10 cellular contexts compared by ENCODE assay signal in genomic region chr5:57316798-57317327, GRCh38.
DNase-seq lines count a peak whose midpoint lies in the region; ATAC-seq and TF ChIP-seq lines count a peak whose summit lies in the region.
"Had no signal": no experiment of that assay in that cellular context is flagged by ENCODE, and none has a peak within 500 bp of the region (broad histone marks: within the 10 kb centered on the region; RNA-seq: fewer than 3 reads in every experiment).

No MANE protein-coding gene starts in this region.

- ATAC-seq in HG03460 (IDR thresholded peaks at IDR 0.05; ENCODE audit: unreplicated experiment) (peak; percentile 58), HG02973 (IDR thresholded peaks at IDR 0.05; ENCODE audit: unreplicated experiment) (no peak), GM18873 (IDR thresholded peaks at IDR 0.05; ENCODE audit: low FRiP score, unreplicated experiment) (no peak), GM19328 (IDR thresholded peaks at IDR 0.05; ENCODE audit: unreplicated experiment) (no peak)

- peak; percentile 93 for DNase-seq in Daoy (ENCODE audit: low read depth)
- peak; percentile 100 for DNase-seq in brain microvascular endothelial cell
- no peak for DNase-seq in COLO668 (lab: John Stamatoyannopoulos, UW; ENCODE audit: unreplicated experiment)
- DNase-seq: activated naive CD8-positive, alpha-beta T cell treated with anti-CD3 and anti-CD28 coated beads, Interleukin-2, amount 10 ng/mL, durations not matched to agents 7 days and 5 days had no signal

- TF ChIP-seq CTCF in brain microvascular endothelial cell (IDR thresholded peaks at IDR 0.05; ENCODE audit: low read depth, low read length, missing control alignments) = no peak

- no peaks in the 10 kb centered on the region for H3K27me3 ChIP-seq in brain microvascular endothelial cell (replicated peaks)
- H3K27me3 ChIP-seq in muscle layer of duodenum (ENCODE audit: low read depth, low read length) = no peaks in the 10 kb centered on the region

- H3K4me3 ChIP-seq in brain microvascular endothelial cell (ENCODE audit: low read depth, low read length) = no peak overlapping the region
- H3K4me3 ChIP-seq in muscle layer of duodenum (ENCODE audit: low read depth in 1 of 2, low read length in 2 of 2) = peak overlapping the region in 1 of 2 donors; percentile 10
- H3K4me3 ChIP-seq: skin epidermis had no signal

- H3K4me1 ChIP-seq in muscle layer of duodenum (ENCODE audit: control insufficient read depth in 1 of 2, insufficient read depth in 2 of 2, low read length in 2 of 2) = no peaks in the 10 kb centered on the region

- H3K36me3 ChIP-seq in brain microvascular endothelial cell (replicated peaks) = no peaks in the 10 kb centered on the region
- no peaks in the 10 kb centered on the region for H3K36me3 ChIP-seq in muscle layer of duodenum (ENCODE audit: control insufficient read depth in 1 of 2, insufficient read depth in 2 of 2, low read length in 2 of 2)

- H3K27ac ChIP-seq in brain microvascular endothelial cell = peak overlapping the region; percentile 88
- peak overlapping the region; percentile 58 for H3K27ac ChIP-seq in muscle layer of duodenum (ENCODE audit: low read length)
- H3K27ac ChIP-seq: skin epidermis had no signal

- in situ Hi-C loops in brain microvascular endothelial cell (cut with HindIII; ENCODE audit: low pct_ligation_motif_present, low sequenced_read_pairs) = loop anchor here (25.0 kb wide), 2 partner anchors 170 to 1145 kb away; partner anchors contain the start of genes ACTBL2 and PLK2

- no peaks in the 10 kb centered on the region for H3K9me3 ChIP-seq in muscle layer of duodenum (ENCODE audit: control insufficient read depth in 1 of 2, low read length in 2 of 2)
